Comparison of ENCODE assay signal across 1 cellular context in the genomic region with DNA sequence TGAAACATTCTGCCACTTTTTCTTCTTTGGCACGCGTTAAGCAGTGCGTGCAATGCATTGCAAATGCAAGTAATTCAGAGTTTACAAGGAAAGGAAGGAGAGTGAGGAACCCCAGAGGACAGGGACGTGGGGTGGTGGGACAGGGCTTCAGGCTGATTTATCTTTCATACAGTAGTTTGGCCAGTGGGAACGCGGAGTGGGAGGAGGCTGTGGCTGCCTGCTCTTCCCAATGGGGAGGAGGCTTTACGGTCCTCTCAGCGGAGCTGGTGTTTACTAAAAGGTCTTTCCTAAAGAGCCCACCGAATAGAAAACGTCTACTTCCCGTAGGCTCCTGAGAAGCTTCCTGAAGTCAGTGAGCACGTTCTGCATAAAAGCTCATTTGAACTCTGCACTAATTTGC.
TF ChIP-seq lines count a peak whose summit lies in the region.

No MANE protein-coding gene starts in this region.

TF ChIP-seq in H1, 55 proteins besides CTCF, POLR2A, EP300 and RAD21 (continued from another document):
- TF ChIP-seq, protein P1, sequence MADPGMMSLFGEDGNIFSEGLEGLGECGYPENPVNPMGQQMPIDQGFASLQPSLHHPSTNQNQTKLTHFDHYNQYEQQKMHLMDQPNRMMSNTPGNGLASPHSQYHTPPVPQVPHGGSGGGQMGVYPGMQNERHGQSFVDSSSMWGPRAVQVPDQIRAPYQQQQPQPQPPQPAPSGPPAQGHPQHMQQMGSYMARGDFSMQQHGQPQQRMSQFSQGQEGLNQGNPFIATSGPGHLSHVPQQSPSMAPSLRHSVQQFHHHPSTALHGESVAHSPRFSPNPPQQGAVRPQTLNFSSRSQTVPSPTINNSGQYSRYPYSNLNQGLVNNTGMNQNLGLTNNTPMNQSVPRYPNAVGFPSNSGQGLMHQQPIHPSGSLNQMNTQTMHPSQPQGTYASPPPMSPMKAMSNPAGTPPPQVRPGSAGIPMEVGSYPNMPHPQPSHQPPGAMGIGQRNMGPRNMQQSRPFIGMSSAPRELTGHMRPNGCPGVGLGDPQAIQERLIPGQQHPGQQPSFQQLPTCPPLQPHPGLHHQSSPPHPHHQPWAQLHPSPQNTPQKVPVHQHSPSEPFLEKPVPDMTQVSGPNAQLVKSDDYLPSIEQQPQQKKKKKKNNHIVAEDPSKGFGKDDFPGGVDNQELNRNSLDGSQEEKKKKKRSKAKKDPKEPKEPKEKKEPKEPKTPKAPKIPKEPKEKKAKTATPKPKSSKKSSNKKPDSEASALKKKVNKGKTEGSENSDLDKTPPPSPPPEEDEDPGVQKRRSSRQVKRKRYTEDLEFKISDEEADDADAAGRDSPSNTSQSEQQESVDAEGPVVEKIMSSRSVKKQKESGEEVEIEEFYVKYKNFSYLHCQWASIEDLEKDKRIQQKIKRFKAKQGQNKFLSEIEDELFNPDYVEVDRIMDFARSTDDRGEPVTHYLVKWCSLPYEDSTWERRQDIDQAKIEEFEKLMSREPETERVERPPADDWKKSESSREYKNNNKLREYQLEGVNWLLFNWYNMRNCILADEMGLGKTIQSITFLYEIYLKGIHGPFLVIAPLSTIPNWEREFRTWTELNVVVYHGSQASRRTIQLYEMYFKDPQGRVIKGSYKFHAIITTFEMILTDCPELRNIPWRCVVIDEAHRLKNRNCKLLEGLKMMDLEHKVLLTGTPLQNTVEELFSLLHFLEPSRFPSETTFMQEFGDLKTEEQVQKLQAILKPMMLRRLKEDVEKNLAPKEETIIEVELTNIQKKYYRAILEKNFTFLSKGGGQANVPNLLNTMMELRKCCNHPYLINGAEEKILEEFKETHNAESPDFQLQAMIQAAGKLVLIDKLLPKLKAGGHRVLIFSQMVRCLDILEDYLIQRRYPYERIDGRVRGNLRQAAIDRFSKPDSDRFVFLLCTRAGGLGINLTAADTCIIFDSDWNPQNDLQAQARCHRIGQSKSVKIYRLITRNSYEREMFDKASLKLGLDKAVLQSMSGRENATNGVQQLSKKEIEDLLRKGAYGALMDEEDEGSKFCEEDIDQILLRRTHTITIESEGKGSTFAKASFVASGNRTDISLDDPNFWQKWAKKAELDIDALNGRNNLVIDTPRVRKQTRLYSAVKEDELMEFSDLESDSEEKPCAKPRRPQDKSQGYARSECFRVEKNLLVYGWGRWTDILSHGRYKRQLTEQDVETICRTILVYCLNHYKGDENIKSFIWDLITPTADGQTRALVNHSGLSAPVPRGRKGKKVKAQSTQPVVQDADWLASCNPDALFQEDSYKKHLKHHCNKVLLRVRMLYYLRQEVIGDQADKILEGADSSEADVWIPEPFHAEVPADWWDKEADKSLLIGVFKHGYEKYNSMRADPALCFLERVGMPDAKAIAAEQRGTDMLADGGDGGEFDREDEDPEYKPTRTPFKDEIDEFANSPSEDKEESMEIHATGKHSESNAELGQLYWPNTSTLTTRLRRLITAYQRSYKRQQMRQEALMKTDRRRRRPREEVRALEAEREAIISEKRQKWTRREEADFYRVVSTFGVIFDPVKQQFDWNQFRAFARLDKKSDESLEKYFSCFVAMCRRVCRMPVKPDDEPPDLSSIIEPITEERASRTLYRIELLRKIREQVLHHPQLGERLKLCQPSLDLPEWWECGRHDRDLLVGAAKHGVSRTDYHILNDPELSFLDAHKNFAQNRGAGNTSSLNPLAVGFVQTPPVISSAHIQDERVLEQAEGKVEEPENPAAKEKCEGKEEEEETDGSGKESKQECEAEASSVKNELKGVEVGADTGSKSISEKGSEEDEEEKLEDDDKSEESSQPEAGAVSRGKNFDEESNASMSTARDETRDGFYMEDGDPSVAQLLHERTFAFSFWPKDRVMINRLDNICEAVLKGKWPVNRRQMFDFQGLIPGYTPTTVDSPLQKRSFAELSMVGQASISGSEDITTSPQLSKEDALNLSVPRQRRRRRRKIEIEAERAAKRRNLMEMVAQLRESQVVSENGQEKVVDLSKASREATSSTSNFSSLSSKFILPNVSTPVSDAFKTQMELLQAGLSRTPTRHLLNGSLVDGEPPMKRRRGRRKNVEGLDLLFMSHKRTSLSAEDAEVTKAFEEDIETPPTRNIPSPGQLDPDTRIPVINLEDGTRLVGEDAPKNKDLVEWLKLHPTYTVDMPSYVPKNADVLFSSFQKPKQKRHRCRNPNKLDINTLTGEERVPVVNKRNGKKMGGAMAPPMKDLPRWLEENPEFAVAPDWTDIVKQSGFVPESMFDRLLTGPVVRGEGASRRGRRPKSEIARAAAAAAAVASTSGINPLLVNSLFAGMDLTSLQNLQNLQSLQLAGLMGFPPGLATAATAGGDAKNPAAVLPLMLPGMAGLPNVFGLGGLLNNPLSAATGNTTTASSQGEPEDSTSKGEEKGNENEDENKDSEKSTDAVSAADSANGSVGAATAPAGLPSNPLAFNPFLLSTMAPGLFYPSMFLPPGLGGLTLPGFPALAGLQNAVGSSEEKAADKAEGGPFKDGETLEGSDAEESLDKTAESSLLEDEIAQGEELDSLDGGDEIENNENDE (IDR thresholded peaks at IDR 0.05; ENCODE audit: insufficient replicate concordance, low read length), result no peak
- no peak for TF ChIP-seq SIRT6 (IDR thresholded peaks at IDR 0.05; ENCODE audit: low read length)
- no peak for TF ChIP-seq SIN3A (conservative IDR thresholded peaks at IDR 0.05 in 1 of 2, IDR thresholded peaks at IDR 0.05 in 1 of 2; ENCODE audit: low read depth in 1 of 2, low read length in 2 of 2)
